Comparison of ENCODE assay signal across 8 cellular contexts in the genomic region with DNA sequence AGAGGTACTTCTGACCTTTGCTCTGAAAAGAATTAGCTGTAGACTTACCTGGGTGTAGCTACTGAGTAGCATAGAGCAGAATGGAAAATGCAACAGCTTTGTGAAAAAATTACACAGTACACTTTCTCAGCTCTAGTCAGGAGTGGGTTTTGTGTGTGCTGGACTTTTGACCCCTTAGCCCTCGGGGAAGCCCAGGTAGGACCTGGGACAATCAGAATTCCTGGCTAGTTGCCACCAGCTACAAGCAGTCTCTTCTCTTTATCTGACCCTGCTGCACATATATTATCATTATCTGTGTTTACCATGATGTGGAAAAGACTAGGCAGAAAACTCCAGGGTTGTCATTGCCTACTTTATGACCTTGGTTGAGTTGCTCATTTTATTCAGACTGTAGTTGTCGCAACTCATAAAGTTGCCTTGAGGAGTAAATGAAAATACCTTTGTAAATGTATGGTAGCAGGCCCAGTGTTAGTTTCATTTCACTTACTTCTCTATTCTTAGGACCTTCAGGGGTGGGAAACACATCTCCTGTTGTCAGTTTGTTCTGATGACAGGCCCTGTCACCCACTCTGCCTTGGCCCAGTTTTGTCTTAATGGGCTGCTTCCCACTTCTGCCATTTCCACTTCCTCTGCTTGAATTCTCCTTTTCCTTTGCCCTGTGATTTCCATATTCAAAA. TPM values are rescaled to one million over a fixed set of nuclear protein-coding genes. Genes with fewer than 3 reads are reported as not detected.
A peak's percentile ranks its signal among the peaks of the same experiment; 100 is the strongest.
DNase-seq lines count a peak whose midpoint lies in the region; ATAC-seq, FAIRE-seq and TF ChIP-seq lines count a peak whose summit lies in the region.

No MANE protein-coding gene starts in this region.

- in situ Hi-C loops in GM13977 (cut with MboI; ENCODE audit: low pct_unique_long_range_greater_than_20kb, low sequenced_read_pairs, unreplicated experiment): loop anchor here (25.0 kb wide), 1 partner anchor 525 kb away; no protein-coding TSS in a partner anchor

- peaks cover 7% of the 10 kb centered on the region for H3K36me3 Mint-ChIP-seq in activated naive CD4-positive, alpha-beta T cell treated with anti-CD3 and anti-CD28 coated beads, Interleukin-2, amount 50 U/mL, for 24 hours
- H3K36me3 Mint-ChIP-seq in astrocyte (ENCODE audit: low read depth, unreplicated experiment) (peaks cover 2% of the 10 kb centered on the region), osteocyte (ENCODE audit: unreplicated experiment) (peaks cover 2% of the 10 kb centered on the region)

- H3K9ac ChIP-seq in astrocyte (ENCODE audit: low read length): no peak overlapping the region
- peak overlapping the region in 1 of 5 donors; percentile 5 for H3K9ac ChIP-seq in subcutaneous abdominal adipose tissue (ENCODE audit: low read length in 5 of 5)

- H3K4me1 ChIP-seq in astrocyte (ENCODE audit: insufficient read depth, low read length) (peaks cover 13% of the 10 kb centered on the region), subcutaneous abdominal adipose tissue (ENCODE audit: control insufficient read depth in 5 of 5, insufficient read depth in 5 of 5, low read length in 5 of 5) (peaks cover 2 to 54% (median 46%) of the 10 kb centered on the region in 5 donors)

- H3K36me3 ChIP-seq in astrocyte (ENCODE audit: insufficient read depth, low read length) (peaks cover 6% of the 10 kb centered on the region), subcutaneous abdominal adipose tissue (ENCODE audit: control insufficient read depth in 5 of 5, insufficient read depth in 5 of 5, low read length in 5 of 5) (no peaks in the 10 kb centered on the region)

- TF ChIP-seq CTCF in astrocyte (IDR thresholded peaks at IDR 0.05; ENCODE audit: insufficient read depth, low read depth, low read length): no peak
- no peak for TF ChIP-seq CTCF in osteocyte (IDR thresholded peaks at IDR 0.05)
- no peak for TF ChIP-seq CTCF in GM13977 (IDR thresholded peaks at IDR 0.05; ENCODE audit: extremely low read depth, insufficient read depth, missing control alignments)

- H3K4me2 ChIP-seq in astrocyte (ENCODE audit: low read length): peak overlapping the region; percentile 2

- H3K4me3 ChIP-seq in astrocyte (ENCODE audit: insufficient read depth, low read depth, low read length) (no peak overlapping the region), subcutaneous abdominal adipose tissue (ENCODE audit: low read depth in 1 of 5, low read length in 5 of 5) (no peak overlapping the region)

- no peak for ATAC-seq in HG02970 (IDR thresholded peaks at IDR 0.05; ENCODE audit: low FRiP score, unreplicated experiment)

- H2AFZ ChIP-seq in astrocyte (ENCODE audit: low read depth, low read length): no peak overlapping the region

- peak overlapping the region; percentile 99 for H3K27ac Mint-ChIP-seq in activated naive CD4-positive, alpha-beta T cell treated with anti-CD3 and anti-CD28 coated beads, Interleukin-2, amount 50 U/mL, for 24 hours
- H3K27ac Mint-ChIP-seq in astrocyte (ENCODE audit: unreplicated experiment): peak overlapping the region; percentile 63
- no peak overlapping the region for H3K27ac Mint-ChIP-seq in osteocyte (ENCODE audit: unreplicated experiment)

- H3K4me1 Mint-ChIP-seq in activated naive CD4-positive, alpha-beta T cell treated with anti-CD3 and anti-CD28 coated beads, Interleukin-2, amount 50 U/mL, for 24 hours: peaks cover 79% of the 10 kb centered on the region
- H3K4me1 Mint-ChIP-seq in astrocyte (ENCODE audit: low read depth, unreplicated experiment): peaks cover 29% of the 10 kb centered on the region
- peaks cover 47% of the 10 kb centered on the region for H3K4me1 Mint-ChIP-seq in osteocyte (ENCODE audit: unreplicated experiment)

- no peak for DNase-seq in activated naive CD4-positive, alpha-beta T cell treated with Interleukin-2 at 50 U/mL for 16 hours
- DNase-seq in HT-29 (ENCODE audit: low spot score) (peak; percentile 49), astrocyte (ENCODE audit: low read depth) (no peak), osteocyte (ENCODE audit: extremely low spot score, unreplicated experiment) (no peak), GM13977 (ENCODE audit: low spot score) (no peak)

- H3K9me3 Mint-ChIP-seq in activated naive CD4-positive, alpha-beta T cell treated with anti-CD3 and anti-CD28 coated beads, Interleukin-2, amount 50 U/mL, for 24 hours: no peaks in the 10 kb centered on the region
- H3K9me3 Mint-ChIP-seq in astrocyte (ENCODE audit: unreplicated experiment): no peaks in the 10 kb centered on the region
- peaks cover 5% of the 10 kb centered on the region for H3K9me3 Mint-ChIP-seq in osteocyte (ENCODE audit: unreplicated experiment)

- H3K4me3 Mint-ChIP-seq in activated naive CD4-positive, alpha-beta T cell treated with anti-CD3 and anti-CD28 coated beads, Interleukin-2, amount 50 U/mL, for 24 hours: peak overlapping the region; percentile 87
- H3K4me3 Mint-ChIP-seq in astrocyte (ENCODE audit: unreplicated experiment): no peak overlapping the region
- H3K4me3 Mint-ChIP-seq in osteocyte (ENCODE audit: unreplicated experiment): no peak overlapping the region

- peaks cover 99% of the 10 kb centered on the region for H3K79me2 ChIP-seq in astrocyte (ENCODE audit: insufficient read depth, low read length)

- H3K27me3 ChIP-seq in astrocyte (ENCODE audit: insufficient read depth, low read length) (no peaks in the 10 kb centered on the region), subcutaneous abdominal adipose tissue (ENCODE audit: control insufficient read depth in 5 of 5, insufficient read depth in 4 of 5, low read length in 5 of 5) (no peaks in the 10 kb centered on the region)

- no peak for FAIRE-seq in astrocyte (lab: Jason Lieb, UNC)

- H3K27ac ChIP-seq in astrocyte (ENCODE audit: low read depth, low read length): no peak overlapping the region
- peak overlapping the region; percentile 49 for H3K27ac ChIP-seq in subcutaneous abdominal adipose tissue (ENCODE audit: low read depth, low read length)

- peaks cover 67% of the 10 kb centered on the region for H4K20me1 ChIP-seq in astrocyte (ENCODE audit: insufficient read depth, low read length)

- H3K27me3 Mint-ChIP-seq in activated naive CD4-positive, alpha-beta T cell treated with anti-CD3 and anti-CD28 coated beads, Interleukin-2, amount 50 U/mL, for 24 hours: no peaks in the 10 kb centered on the region
- H3K27me3 Mint-ChIP-seq in astrocyte (ENCODE audit: low read depth, unreplicated experiment) (no peaks in the 10 kb centered on the region), osteocyte (ENCODE audit: unreplicated experiment) (no peaks in the 10 kb centered on the region)

- no peaks in the 10 kb centered on the region for H3K9me3 ChIP-seq in astrocyte (ENCODE audit: insufficient read depth, low read depth, low read length)
- no peaks in the 10 kb centered on the region for H3K9me3 ChIP-seq in subcutaneous abdominal adipose tissue (ENCODE audit: control insufficient read depth in 5 of 5, low read length in 5 of 5)

RNA-seq across cellular contexts. Expression of a gene that starts 5.4 kb away (rescaled TPM):
- 13.7 and 14.2 TPM in 2 replicates for total RNA-seq in HT-29 (2014; rRNA removed; shearing (Covaris generic))
- total RNA-seq in astrocyte: 119 and 125 TPM in 2 replicates
- 55.7 and 61.6 TPM in 2 replicates for total RNA-seq in osteocyte
